ENCODE assay signal across 31 cellular contexts in the genomic region with DNA sequence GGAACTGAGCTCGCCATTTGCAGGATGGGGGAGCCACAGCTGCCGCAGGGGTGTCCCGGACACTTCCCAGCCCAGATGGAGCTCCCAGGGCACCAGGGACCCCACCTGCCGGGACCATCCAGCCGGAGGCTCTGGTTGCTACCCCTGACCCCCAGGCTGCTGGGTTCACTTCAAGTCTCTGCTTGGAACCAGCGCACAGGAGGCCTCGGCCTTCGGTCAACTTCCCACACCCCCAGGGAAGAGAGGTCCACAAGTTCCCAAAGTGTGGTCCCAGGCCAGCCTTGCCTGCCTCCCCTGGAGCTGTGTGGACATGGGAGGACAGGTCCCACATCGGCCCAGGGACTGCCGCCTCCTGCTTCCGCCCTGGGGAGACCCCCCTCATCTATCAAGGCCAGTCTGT.
"Had no signal": no experiment of that assay in that cellular context is flagged by ENCODE, and none has a peak within 500 bp of the region (broad histone marks: within the 10 kb centered on the region; RNA-seq: fewer than 3 reads in every experiment).

No MANE protein-coding gene starts in this region.

- H3K9me3 ChIP-seq: adrenal gland, ascending aorta, body of pancreas, breast epithelium had no signal

- DNase-seq: activated effector memory CD4-positive, alpha-beta T cell treated with anti-CD3 and anti-CD28 coated beads, Interleukin-2, amount 50 U/mL, for 16 hours; activated effector memory CD4-positive, alpha-beta T cell treated with Interleukin-2 at 50 U/mL for 16 hours; activated gamma-delta T cell; activated gamma-delta T cell treated with Interleukin-2 at 50 U/mL for 16 hours; activated naive CD4-positive, alpha-beta T cell; activated naive CD4-positive, alpha-beta T cell treated with anti-CD3 and anti-CD28 coated beads for 36 hours; activated naive CD4-positive, alpha-beta T cell treated with anti-CD3 and anti-CD28 coated beads, Interleukin-2, amount 10 ng/mL, durations not matched to agents 7 days and 5 days; activated naive CD4-positive, alpha-beta T cell treated with anti-CD3 and anti-CD28 coated beads, Interleukin-2, amount 50 U/mL, for 16 hours; activated naive CD4-positive, alpha-beta T cell treated with Interleukin-2 at 50 U/mL for 16 hours; activated naive CD8-positive, alpha-beta T cell treated with anti-CD3 and anti-CD28 coated beads for 36 hours; activated naive CD8-positive, alpha-beta T cell treated with anti-CD3 and anti-CD28 coated beads, Interleukin-2, amount 10 ng/mL, durations not matched to agents 7 days and 5 days; activated naive CD8-positive, alpha-beta T cell treated with anti-CD3 and anti-CD28 coated beads, Interleukin-2, amount 50 U/mL, for 24 hours; activated T-cell treated with anti-CD3 and anti-CD28 coated beads, Interleukin-2, amount 50 U/mL, for 1 hour; activated T-cell treated with anti-CD3 and anti-CD28 coated beads, Interleukin-2, amount 50 U/mL, for 24 hours; activated T-cell treated with anti-CD3 and anti-CD28 coated beads, Interleukin-2, amount 50 U/mL, for 4 hours; activated T-cell treated with anti-CD3 and anti-CD28 coated beads, Interleukin-2, amount 50 U/mL, for 48 hours; activated T-cell treated with anti-CD3 and anti-CD28 coated beads, Interleukin-2, amount 50 U/mL, for 72 hours; adrenal gland; amniotic stem cell; amygdala; anterior cingulate cortex; body of pancreas; brain microvascular endothelial cell; caudate nucleus; central memory CD4-positive, alpha-beta T cell; cerebellar nuclear complex had no signal

- FAIRE-seq: astrocyte, bronchial epithelial cell had no signal

- H3K36me3 ChIP-seq: adrenal gland, ascending aorta, brain microvascular endothelial cell, breast epithelium, cardiac muscle cell had no signal

- H3K27me3 ChIP-seq: adrenal gland, ascending aorta, body of pancreas, brain microvascular endothelial cell, breast epithelium had no signal

- H3K27ac ChIP-seq: adrenal gland, ascending aorta, body of pancreas, brain microvascular endothelial cell, breast epithelium, cardiac muscle cell had no signal

- H3K4me1 ChIP-seq: adrenal gland, ascending aorta, body of pancreas, breast epithelium had no signal

- H3K4me3 ChIP-seq: adrenal gland, ascending aorta, body of pancreas, breast epithelium, cardiac muscle cell had no signal
